ENCODE assay signal across 8 cellular contexts in genomic region chr12:92927436-92928116, GRCh38. TPM values are rescaled to one million over a fixed set of nuclear protein-coding genes. Genes with fewer than 3 reads are reported as not detected.
A peak's percentile ranks its signal among the peaks of the same experiment; 100 is the strongest.
DNase-seq lines count a peak whose midpoint lies in the region; ATAC-seq and TF ChIP-seq lines count a peak whose summit lies in the region.

No MANE protein-coding gene starts in this region.

- peaks cover 7% of the 10 kb centered on the region for H3K4me1 ChIP-seq in mesodermal cell (ENCODE audit: control insufficient read depth, insufficient read depth, low read length, poor library complexity, severe bottlenecking)
- peaks cover 23% of the 10 kb centered on the region for H3K4me1 ChIP-seq in vagina

- H3K27me3 ChIP-seq in AG04450 (ENCODE audit: control insufficient read depth, insufficient read depth, low read length), result no peaks in the 10 kb centered on the region
- H3K27me3 ChIP-seq in vagina, result no peaks in the 10 kb centered on the region

- TF ChIP-seq CTCF in AG04450 (IDR thresholded peaks at IDR 0.05; ENCODE audit: low read depth, low read length), result no peak
- TF ChIP-seq CTCF in GM13977 (IDR thresholded peaks at IDR 0.05; ENCODE audit: extremely low read depth, insufficient read depth, missing control alignments), result no peak
- no peak for TF ChIP-seq CTCF in vagina (IDR thresholded peaks at IDR 0.05)

- DNase-seq in AG04450 (ENCODE audit: low read depth, low spot score) (no peak), GM13977 (ENCODE audit: low spot score) (peak; percentile 45), NCI-H226 (peak; percentile 73), vagina (ENCODE audit: extremely low spot score in 2 of 2) (no peak)
- DNase-seq in central memory CD4-positive, alpha-beta T cell, result peak; percentile 33

- in situ Hi-C loops in GM13977 (cut with MboI; ENCODE audit: low pct_unique_long_range_greater_than_20kb, low sequenced_read_pairs, unreplicated experiment), result no loop called here

- POLR2A ChIA-PET in AG04450 (lab: Yijun Ruan, JAX), result interaction anchor here (0.9 to 1.2 kb wide), 3 partner anchors 12 to 68 kb away, joined by 3 to 4 read pairs (median 3); no protein-coding TSS in a partner anchor

- H3K36me3 ChIP-seq in mesodermal cell (ENCODE audit: control insufficient read depth, insufficient read depth, low read length), result no peaks in the 10 kb centered on the region
- no peaks in the 10 kb centered on the region for H3K36me3 ChIP-seq in vagina

- H3K4me3 ChIP-seq in AG04450 (ENCODE audit: low read depth, low read length), result peak overlapping the region; percentile 82
- H3K4me3 ChIP-seq in mesodermal cell (ENCODE audit: extremely low read depth, insufficient read depth, low read length, poor library complexity, severe bottlenecking), result peak overlapping the region; percentile 72
- peak overlapping the region; percentile 82 for H3K4me3 ChIP-seq in vagina

- 20 to 22% methylated on average over 5 to 7 of the region's 7 CpGs for WGBS in mesodermal cell (ENCODE audit: insufficient coverage in 2 of 2), 2 experiments

- ATAC-seq in HG02798 (IDR thresholded peaks at IDR 0.05; ENCODE audit: poor library complexity, unreplicated experiment) (no peak), HG02571 (IDR thresholded peaks at IDR 0.05; ENCODE audit: unreplicated experiment) (no peak)

- CTCF ChIA-PET in AG04450 (lab: Charles Lee), result interaction anchor here (0.9 to 1.8 kb wide), 5 partner anchors 16 to 492 kb away, joined by 3 to 14 read pairs (median 6); no protein-coding TSS in a partner anchor

- H3K9me3 ChIP-seq in AG04450 (ENCODE audit: control insufficient read depth, insufficient read depth, low read length) (no peaks in the 10 kb centered on the region), mesodermal cell (ENCODE audit: control insufficient read depth, low read length) (no peaks in the 10 kb centered on the region), vagina (no peaks in the 10 kb centered on the region)

- H3K27ac ChIP-seq in AG04450 (ENCODE audit: low read depth, low read length) (no peak overlapping the region), mesodermal cell (ENCODE audit: low read depth, low read length, severe bottlenecking) (peak overlapping the region; percentile 82), vagina (peak overlapping the region; percentile 97)

- TF ChIP-seq POLR2A in vagina (IDR thresholded peaks at IDR 0.05), result no peak

- intact Hi-C loops in vagina (cut with DNase I), result no loop called here

RNA-seq across cellular contexts. Expression of gene EEA1, which starts 1.5 kb away (rescaled TPM):
- 14.0 and 18.4 TPM in 2 replicates for polyA plus RNA-seq in AG04450 (2011; rRNA removed)
- polyA minus RNA-seq in AG04450 (2011; rRNA and poly(A)+ RNA removed), result 15.2 and 39.3 TPM in 2 replicates
- 20.1 TPM for polyA plus RNA-seq in mesodermal cell (2013, experiment 1 of 2)
- 30.3 TPM for polyA plus RNA-seq in mesodermal cell (2013, experiment 2 of 2)
- 59.2 TPM for total RNA-seq in vagina

Comparison
In these comparisons a context has a peak if more than half of its experiments do, and no peak if none do; other contexts are left out.
1. DNase-seq: peak in GM13977 (single experiment), NCI-H226 (single experiment) and central memory CD4-positive, alpha-beta T cell (single experiment); none in AG04450 (single experiment) and vagina (0 of 2).
2. Peak in every context shown above with its lines, with median percentiles within 50 percentile points of each other: H3K4me3 ChIP-seq.